In the genomic region with DNA sequence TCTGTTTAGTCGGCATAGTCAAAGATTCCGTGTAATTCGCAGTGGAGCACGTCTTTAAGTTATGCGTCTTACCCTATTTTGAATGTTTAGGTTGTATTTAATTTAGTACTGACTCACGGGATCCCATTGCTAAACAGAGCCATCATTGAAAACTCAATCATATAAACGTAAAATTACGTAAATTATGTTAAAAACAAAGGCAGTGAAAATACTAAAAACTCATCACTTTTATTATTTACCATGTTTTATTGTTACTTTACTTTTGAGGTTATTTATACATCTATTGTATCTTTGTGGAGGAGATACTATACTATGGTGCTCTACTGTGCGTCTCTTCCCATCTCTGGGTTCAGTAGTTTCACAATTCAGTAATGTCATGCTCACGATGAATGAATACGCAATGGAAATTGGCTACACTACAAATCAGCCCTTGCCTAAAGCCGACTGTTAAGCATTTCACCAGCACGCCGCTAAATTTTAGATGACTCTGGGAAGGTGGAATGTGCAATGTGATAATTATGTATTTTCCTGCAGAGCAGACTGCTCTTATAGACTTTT, we compare ENCODE assay signal across 8 cellular contexts. TPM values are rescaled to one million over a fixed set of nuclear protein-coding genes. Genes with fewer than 3 reads are reported as not detected.
A peak's percentile ranks its signal among the peaks of the same experiment; 100 is the strongest.
DNase-seq lines count a peak whose midpoint lies in the region; ATAC-seq and TF ChIP-seq lines count a peak whose summit lies in the region.

No MANE protein-coding gene starts in this region.

- peak overlapping the region; percentile 92 to 95 for H3K27ac Mint-ChIP-seq in effector memory CD8-positive, alpha-beta T cell

- CTCF ChIA-PET in SK-N-SH (lab: Yijun Ruan, JAX) = interaction anchor here (1.3 to 2.4 kb wide), 2 partner anchors 46 to 110 kb away, joined by 3 to 7 read pairs; no protein-coding TSS in a partner anchor

- POLR2A ChIA-PET in SK-N-SH (lab: Yijun Ruan, JAX) = interaction anchor here (1.1 to 1.4 kb wide), 2 partner anchors 10 to 29 kb away, joined by 4 to 5 read pairs; no protein-coding TSS in a partner anchor

- H3K9me3 ChIP-seq in SK-N-SH (no peaks in the 10 kb centered on the region), uterus (no peaks in the 10 kb centered on the region)

- H3K4me1 ChIP-seq in SK-N-SH (ENCODE audit: control insufficient read depth in 1 of 2, insufficient read depth in 2 of 2, low read depth in 1 of 2, low read length in 1 of 2) (no peaks in the 10 kb centered on the region; a peak in 1 of 4 replicates), uterus (no peaks in the 10 kb centered on the region)

- no peaks in the 10 kb centered on the region for H3K9me3 Mint-ChIP-seq in effector memory CD8-positive, alpha-beta T cell

- peak overlapping the region; percentile 91 to 93 for H3K27ac ChIP-seq in SK-N-SH (ENCODE audit: low read depth in 2 of 2, low read length in 1 of 2)
- H3K27ac ChIP-seq in uterus = peak overlapping the region; percentile 93 to 96

- WGBS in SK-N-SH (ENCODE audit: low lambda C conversion rate) = 37% methylated on average over 14 of the region's 14 CpGs

- H3K4me3 ChIP-seq in SK-N-SH (ENCODE audit: low read depth in 2 of 2, low read length in 1 of 2) (peak overlapping the region; percentile 64 to 66), uterus (peak overlapping the region; percentile 45 to 61)

- TF ChIP-seq RAD21 in SK-N-SH (IDR thresholded peaks at IDR 0.05; ENCODE audit: low read length) = no peak

- H3F3A ChIP-seq in SK-N-SH (replicated peaks; ENCODE audit: insufficient read depth) = peaks cover 4% of the 10 kb centered on the region

- no peak for TF ChIP-seq CTCF in SK-N-SH (IDR thresholded peaks at IDR 0.05)
- no peak for TF ChIP-seq CTCF in uterus (IDR thresholded peaks at IDR 0.05)

- H3K79me2 ChIP-seq in SK-N-SH (ENCODE audit: insufficient read depth) = peaks cover 44% of the 10 kb centered on the region

- ATAC-seq in effector memory CD8-positive, alpha-beta T cell (replicated peaks) = no peak
- no peak for ATAC-seq in HG03571 (IDR thresholded peaks at IDR 0.05; ENCODE audit: unreplicated experiment)
- ATAC-seq in GM19035 (IDR thresholded peaks at IDR 0.05; ENCODE audit: unreplicated experiment) = no peak

- H2AFZ ChIP-seq in SK-N-SH (ENCODE audit: low read depth) = peak overlapping the region; percentile 7; the same call in 1 of the 2 replicates

- TF ChIP-seq EP300 in SK-N-SH (IDR thresholded peaks at IDR 0.05; ENCODE audit: borderline replicate concordance in 1 of 2, low read depth in 1 of 2, low read length in 1 of 2) = no peak

- H3K4me1 Mint-ChIP-seq in effector memory CD8-positive, alpha-beta T cell (ENCODE audit: low read depth in 2 of 2) = peaks cover 7 to 9% of the 10 kb centered on the region in 2 donors

- DNase-seq in COR-L47 (lab: John Stamatoyannopoulos, UW) = peak; percentile 19
- peak; percentile 67 for DNase-seq in HT-29 (ENCODE audit: low spot score)
- no peak for DNase-seq in SK-N-SH
- DNase-seq in effector memory CD8-positive, alpha-beta T cell = peak in 2 of 3 experiments; percentile 1 to 5
- peak; percentile 10 for DNase-seq in midbrain (lab: John Stamatoyannopoulos, UW)
- DNase-seq in uterus = peak in 1 of 2 donors; percentile 46

- H3K4me2 ChIP-seq in SK-N-SH = peak overlapping the region; percentile 73

- H3K4me3 Mint-ChIP-seq in effector memory CD8-positive, alpha-beta T cell = peak overlapping the region; percentile 76 to 84

- H3K9me2 ChIP-seq in SK-N-SH = no peaks in the 10 kb centered on the region

- peak overlapping the region; percentile 88 for H3K9ac ChIP-seq in SK-N-SH

- intact Hi-C loops in uterus (cut with DNase I; ENCODE audit: low total_unique reads) = no loop called here

- H3K27me3 Mint-ChIP-seq in effector memory CD8-positive, alpha-beta T cell = no peaks in the 10 kb centered on the region

- peaks cover 22% of the 10 kb centered on the region for H3K36me3 Mint-ChIP-seq in effector memory CD8-positive, alpha-beta T cell (ENCODE audit: insufficient read depth)

- H4K20me1 ChIP-seq in SK-N-SH (ENCODE audit: insufficient read depth) = no peaks in the 10 kb centered on the region

- peak; percentile 34 to 58 for TF ChIP-seq POLR2A in uterus (IDR thresholded peaks at IDR 0.05)

- no peaks in the 10 kb centered on the region for H3K36me3 ChIP-seq in SK-N-SH (replicated peaks in 1 of 2; ENCODE audit: control insufficient read depth in 1 of 2, insufficient read depth in 2 of 2, low read length in 1 of 2)
- H3K36me3 ChIP-seq in uterus = no peaks in the 10 kb centered on the region

- H3K27me3 ChIP-seq in SK-N-SH (ENCODE audit: insufficient read depth) (no peaks in the 10 kb centered on the region), uterus (no peaks in the 10 kb centered on the region)

TF ChIP-seq in SK-N-SH, 30 proteins besides CTCF, POLR2A, EP300 and RAD21:
- TF ChIP-seq NRF1 (IDR thresholded peaks at IDR 0.05; ENCODE audit: low read depth, low read length) = no peak
- TF ChIP-seq, protein P1, sequence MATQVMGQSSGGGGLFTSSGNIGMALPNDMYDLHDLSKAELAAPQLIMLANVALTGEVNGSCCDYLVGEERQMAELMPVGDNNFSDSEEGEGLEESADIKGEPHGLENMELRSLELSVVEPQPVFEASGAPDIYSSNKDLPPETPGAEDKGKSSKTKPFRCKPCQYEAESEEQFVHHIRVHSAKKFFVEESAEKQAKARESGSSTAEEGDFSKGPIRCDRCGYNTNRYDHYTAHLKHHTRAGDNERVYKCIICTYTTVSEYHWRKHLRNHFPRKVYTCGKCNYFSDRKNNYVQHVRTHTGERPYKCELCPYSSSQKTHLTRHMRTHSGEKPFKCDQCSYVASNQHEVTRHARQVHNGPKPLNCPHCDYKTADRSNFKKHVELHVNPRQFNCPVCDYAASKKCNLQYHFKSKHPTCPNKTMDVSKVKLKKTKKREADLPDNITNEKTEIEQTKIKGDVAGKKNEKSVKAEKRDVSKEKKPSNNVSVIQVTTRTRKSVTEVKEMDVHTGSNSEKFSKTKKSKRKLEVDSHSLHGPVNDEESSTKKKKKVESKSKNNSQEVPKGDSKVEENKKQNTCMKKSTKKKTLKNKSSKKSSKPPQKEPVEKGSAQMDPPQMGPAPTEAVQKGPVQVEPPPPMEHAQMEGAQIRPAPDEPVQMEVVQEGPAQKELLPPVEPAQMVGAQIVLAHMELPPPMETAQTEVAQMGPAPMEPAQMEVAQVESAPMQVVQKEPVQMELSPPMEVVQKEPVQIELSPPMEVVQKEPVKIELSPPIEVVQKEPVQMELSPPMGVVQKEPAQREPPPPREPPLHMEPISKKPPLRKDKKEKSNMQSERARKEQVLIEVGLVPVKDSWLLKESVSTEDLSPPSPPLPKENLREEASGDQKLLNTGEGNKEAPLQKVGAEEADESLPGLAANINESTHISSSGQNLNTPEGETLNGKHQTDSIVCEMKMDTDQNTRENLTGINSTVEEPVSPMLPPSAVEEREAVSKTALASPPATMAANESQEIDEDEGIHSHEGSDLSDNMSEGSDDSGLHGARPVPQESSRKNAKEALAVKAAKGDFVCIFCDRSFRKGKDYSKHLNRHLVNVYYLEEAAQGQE (IDR thresholded peaks at IDR 0.05; ENCODE audit: low read depth, low read length) = no peak

RNA-seq across cellular contexts. Expression of a gene that starts 0.9 kb away (rescaled TPM):
- 49.8 and 69.5 TPM in 2 replicates for total RNA-seq in HT-29 (2014; rRNA removed; shearing (Covaris generic))
- 55.9 and 73.1 TPM in 2 replicates for polyA plus RNA-seq in SK-N-SH (2012; rRNA removed)
- polyA plus RNA-seq in SK-N-SH (2012; cell fraction: cytosol; rRNA removed) = 75.0 and 87.5 TPM in 2 replicates
- polyA plus RNA-seq in SK-N-SH (2012; cell fraction: nucleus; rRNA removed) = 27.2 and 30.0 TPM in 2 replicates
- total RNA-seq in uterus = 100 to 1,000 TPM in 1 of 4 donors, 10 to 100 TPM in 3; 47.8 to 102 (median 70.7) TPM

RNA-seq across cellular contexts. Expression of a gene that starts 5.1 kb away (rescaled TPM):
- total RNA-seq in HT-29 (2014; rRNA removed; shearing (Covaris generic)) = 0.03 and 0.41 TPM in 2 replicates
- 2.5 and 4.2 TPM in 2 replicates for polyA plus RNA-seq in SK-N-SH (2012; rRNA removed)
- polyA plus RNA-seq in SK-N-SH (2012; cell fraction: cytosol; rRNA removed) = 4.2 TPM in 2 replicates
- polyA plus RNA-seq in SK-N-SH (2012; cell fraction: nucleus; rRNA removed) = 0.80 and 1.7 TPM in 2 replicates
- 10 to 100 TPM; 11.8 to 63.0 (median 28.5) TPM for total RNA-seq in uterus

RNA-seq across cellular contexts. Expression of a gene that starts 43.3 kb away (rescaled TPM):
- 5.3 and 11.0 TPM in 2 replicates for total RNA-seq in HT-29 (2014; rRNA removed; shearing (Covaris generic))
- 11.8 and 12.0 TPM in 2 replicates for polyA plus RNA-seq in SK-N-SH (2012; rRNA removed)
- 12.8 and 13.3 TPM in 2 replicates for polyA plus RNA-seq in SK-N-SH (2012; cell fraction: cytosol; rRNA removed)
- polyA plus RNA-seq in SK-N-SH (2012; cell fraction: nucleus; rRNA removed) = 7.7 and 8.1 TPM in 2 replicates
- total RNA-seq in uterus = 10 to 100 TPM in 2 of 4 donors, 1 to 10 TPM in 2; 7.3 to 53.5 (median 12.2) TPM

RNA-seq across cellular contexts. Expression of a gene that starts 43.3 kb away (rescaled TPM):
- total RNA-seq in HT-29 (2014; rRNA removed; shearing (Covaris generic)) = 2.7 and 8.0 TPM in 2 replicates
- polyA plus RNA-seq in SK-N-SH (2012; rRNA removed) = 3.7 and 4.9 TPM in 2 replicates
- polyA plus RNA-seq in SK-N-SH (2012; cell fraction: cytosol; rRNA removed) = 3.6 and 11.9 TPM in 2 replicates
- 8.2 and 16.0 TPM in 2 replicates for polyA plus RNA-seq in SK-N-SH (2012; cell fraction: nucleus; rRNA removed)
- total RNA-seq in uterus = 10 to 100 TPM in 1 of 4 donors, 1 to 10 TPM in 1, under 1 TPM in 1, not detected in 1; 0.41 to 28.3 (median 6.4) TPM

RNA-seq across cellular contexts. Expression of a gene that starts 43.7 kb away (rescaled TPM):
- total RNA-seq in HT-29 (2014; rRNA removed; shearing (Covaris generic)) = 12.0 and 20.4 TPM in 2 replicates
- 11.2 and 16.6 TPM in 2 replicates for polyA plus RNA-seq in SK-N-SH (2012; rRNA removed)
- 15.2 and 16.1 TPM in 2 replicates for polyA plus RNA-seq in SK-N-SH (2012; cell fraction: cytosol; rRNA removed)
- polyA plus RNA-seq in SK-N-SH (2012; cell fraction: nucleus; rRNA removed) = 4.5 and 11.0 TPM in 2 replicates
- total RNA-seq in uterus = 10 to 100 TPM in 2 of 4 donors, 1 to 10 TPM in 1, under 1 TPM in 1; 0.77 to 15.6 (median 8.8) TPM
